1 cellular context compared by ENCODE assay signal in genomic region chr1:202957733-202958543, GRCh38.
TF ChIP-seq lines count a peak whose summit lies in the region.

Gene ADIPOR1, minus strand, starts transcription at chr1:202958312. Its CDS starts 7,242 bp downstream, at chr1:202951070.

TF ChIP-seq in K562, 482 proteins besides CTCF, POLR2A, EP300 and RAD21 (continued from another document and continues in another):
- TF ChIP-seq RBFOX2 (IDR thresholded peaks at IDR 0.05; ENCODE audit: low read depth, low read length): peak; percentile 91
- no peak for TF ChIP-seq SREBF2 (CRISPR knock-in tag; IDR thresholded peaks at IDR 0.05)
- 0 out of 2 replicates have a peak, but pooled peaks have one; percentile 8 for TF ChIP-seq EGR1 (conservative IDR thresholded peaks at IDR 0.05)
- TF ChIP-seq PML (IDR thresholded peaks at IDR 0.05; ENCODE audit: low read length): peak; percentile 69; the same call in 1 of the 2 replicates
- TF ChIP-seq NCOR1 (IDR thresholded peaks at IDR 0.05): no peak
- TF ChIP-seq, protein P1, sequence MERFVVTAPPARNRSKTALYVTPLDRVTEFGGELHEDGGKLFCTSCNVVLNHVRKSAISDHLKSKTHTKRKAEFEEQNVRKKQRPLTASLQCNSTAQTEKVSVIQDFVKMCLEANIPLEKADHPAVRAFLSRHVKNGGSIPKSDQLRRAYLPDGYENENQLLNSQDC (CRISPR knock-in tag; IDR thresholded peaks at IDR 0.05): peak; percentile 86
- TF ChIP-seq CHCHD3 (CRISPR knock-in tag; IDR thresholded peaks at IDR 0.05): peak; percentile 39; the same call in 1 of the 2 replicates
- TF ChIP-seq ZC3H4 (CRISPR knock-in tag; IDR thresholded peaks at IDR 0.05; ENCODE audit: borderline replicate concordance): peak; percentile 59; the same call in 1 of the 2 replicates
- peak; percentile 68 for TF ChIP-seq ATF1 (CRISPR knock-in tag; IDR thresholded peaks at IDR 0.05)
- peak; percentile 92 for TF ChIP-seq ATF1 (tag; IDR thresholded peaks at IDR 0.05)
- TF ChIP-seq, protein P2, sequence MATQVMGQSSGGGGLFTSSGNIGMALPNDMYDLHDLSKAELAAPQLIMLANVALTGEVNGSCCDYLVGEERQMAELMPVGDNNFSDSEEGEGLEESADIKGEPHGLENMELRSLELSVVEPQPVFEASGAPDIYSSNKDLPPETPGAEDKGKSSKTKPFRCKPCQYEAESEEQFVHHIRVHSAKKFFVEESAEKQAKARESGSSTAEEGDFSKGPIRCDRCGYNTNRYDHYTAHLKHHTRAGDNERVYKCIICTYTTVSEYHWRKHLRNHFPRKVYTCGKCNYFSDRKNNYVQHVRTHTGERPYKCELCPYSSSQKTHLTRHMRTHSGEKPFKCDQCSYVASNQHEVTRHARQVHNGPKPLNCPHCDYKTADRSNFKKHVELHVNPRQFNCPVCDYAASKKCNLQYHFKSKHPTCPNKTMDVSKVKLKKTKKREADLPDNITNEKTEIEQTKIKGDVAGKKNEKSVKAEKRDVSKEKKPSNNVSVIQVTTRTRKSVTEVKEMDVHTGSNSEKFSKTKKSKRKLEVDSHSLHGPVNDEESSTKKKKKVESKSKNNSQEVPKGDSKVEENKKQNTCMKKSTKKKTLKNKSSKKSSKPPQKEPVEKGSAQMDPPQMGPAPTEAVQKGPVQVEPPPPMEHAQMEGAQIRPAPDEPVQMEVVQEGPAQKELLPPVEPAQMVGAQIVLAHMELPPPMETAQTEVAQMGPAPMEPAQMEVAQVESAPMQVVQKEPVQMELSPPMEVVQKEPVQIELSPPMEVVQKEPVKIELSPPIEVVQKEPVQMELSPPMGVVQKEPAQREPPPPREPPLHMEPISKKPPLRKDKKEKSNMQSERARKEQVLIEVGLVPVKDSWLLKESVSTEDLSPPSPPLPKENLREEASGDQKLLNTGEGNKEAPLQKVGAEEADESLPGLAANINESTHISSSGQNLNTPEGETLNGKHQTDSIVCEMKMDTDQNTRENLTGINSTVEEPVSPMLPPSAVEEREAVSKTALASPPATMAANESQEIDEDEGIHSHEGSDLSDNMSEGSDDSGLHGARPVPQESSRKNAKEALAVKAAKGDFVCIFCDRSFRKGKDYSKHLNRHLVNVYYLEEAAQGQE (CRISPR knock-in tag; IDR thresholded peaks at IDR 0.05; ENCODE audit: low read depth): peak; percentile 67
- no peak for TF ChIP-seq PRMT5 (CRISPR knock-in tag; IDR thresholded peaks at IDR 0.05)
- TF ChIP-seq FOXM1 (IDR thresholded peaks at IDR 0.05; ENCODE audit: low read depth): no peak
- TF ChIP-seq FOXM1 (CRISPR knock-in tag; IDR thresholded peaks at IDR 0.05; ENCODE audit: low read depth): peak; percentile 83; the same call in 1 of the 2 replicates
- TF ChIP-seq GABPB2 (CRISPR knock-in tag; conservative IDR thresholded peaks at IDR 0.05): 0 out of 2 replicates have a peak, but pooled peaks have one; percentile 33
- peak; percentile 52; the same call in 1 of the 2 replicates for TF ChIP-seq GTF2A2 (tag; IDR thresholded peaks at IDR 0.05)
- peak; percentile 94 for TF ChIP-seq CREB1 (IDR thresholded peaks at IDR 0.05)
- peak; percentile 90 for TF ChIP-seq CREB1 (CRISPR knock-in tag; IDR thresholded peaks at IDR 0.05)
- peak; percentile 74 to 90; a peak in 3 of 4 replicates for TF ChIP-seq NONO (IDR thresholded peaks at IDR 0.05; ENCODE audit: low read depth in 2 of 2, low read length in 1 of 2)
- 0 out of 2 replicates have a peak, but pooled peaks have one; percentile 49 for TF ChIP-seq RREB1 (CRISPR knock-in tag; IDR thresholded peaks at IDR 0.05)
- peak; percentile 60; the same call in 1 of the 2 replicates for TF ChIP-seq ATF2 (CRISPR knock-in tag; IDR thresholded peaks at IDR 0.05)
- no peak for TF ChIP-seq HLTF (IDR thresholded peaks at IDR 0.05)
- peak; percentile 74; the same call in 1 of the 2 replicates for TF ChIP-seq ZBTB40 (IDR thresholded peaks at IDR 0.05)
- no peak for TF ChIP-seq ZBTB40 (CRISPR knock-in tag; IDR thresholded peaks at IDR 0.05)
- TF ChIP-seq CTBP1 (IDR thresholded peaks at IDR 0.05; ENCODE audit: borderline replicate concordance): 0 out of 2 replicates have a peak, but pooled peaks have one; percentile 65
- TF ChIP-seq MYNN (IDR thresholded peaks at IDR 0.05): 0 out of 2 replicates have a peak, but pooled peaks have one; percentile 13
- no peak for TF ChIP-seq MYNN (CRISPR knock-in tag; IDR thresholded peaks at IDR 0.05)
- TF ChIP-seq, protein P3, sequence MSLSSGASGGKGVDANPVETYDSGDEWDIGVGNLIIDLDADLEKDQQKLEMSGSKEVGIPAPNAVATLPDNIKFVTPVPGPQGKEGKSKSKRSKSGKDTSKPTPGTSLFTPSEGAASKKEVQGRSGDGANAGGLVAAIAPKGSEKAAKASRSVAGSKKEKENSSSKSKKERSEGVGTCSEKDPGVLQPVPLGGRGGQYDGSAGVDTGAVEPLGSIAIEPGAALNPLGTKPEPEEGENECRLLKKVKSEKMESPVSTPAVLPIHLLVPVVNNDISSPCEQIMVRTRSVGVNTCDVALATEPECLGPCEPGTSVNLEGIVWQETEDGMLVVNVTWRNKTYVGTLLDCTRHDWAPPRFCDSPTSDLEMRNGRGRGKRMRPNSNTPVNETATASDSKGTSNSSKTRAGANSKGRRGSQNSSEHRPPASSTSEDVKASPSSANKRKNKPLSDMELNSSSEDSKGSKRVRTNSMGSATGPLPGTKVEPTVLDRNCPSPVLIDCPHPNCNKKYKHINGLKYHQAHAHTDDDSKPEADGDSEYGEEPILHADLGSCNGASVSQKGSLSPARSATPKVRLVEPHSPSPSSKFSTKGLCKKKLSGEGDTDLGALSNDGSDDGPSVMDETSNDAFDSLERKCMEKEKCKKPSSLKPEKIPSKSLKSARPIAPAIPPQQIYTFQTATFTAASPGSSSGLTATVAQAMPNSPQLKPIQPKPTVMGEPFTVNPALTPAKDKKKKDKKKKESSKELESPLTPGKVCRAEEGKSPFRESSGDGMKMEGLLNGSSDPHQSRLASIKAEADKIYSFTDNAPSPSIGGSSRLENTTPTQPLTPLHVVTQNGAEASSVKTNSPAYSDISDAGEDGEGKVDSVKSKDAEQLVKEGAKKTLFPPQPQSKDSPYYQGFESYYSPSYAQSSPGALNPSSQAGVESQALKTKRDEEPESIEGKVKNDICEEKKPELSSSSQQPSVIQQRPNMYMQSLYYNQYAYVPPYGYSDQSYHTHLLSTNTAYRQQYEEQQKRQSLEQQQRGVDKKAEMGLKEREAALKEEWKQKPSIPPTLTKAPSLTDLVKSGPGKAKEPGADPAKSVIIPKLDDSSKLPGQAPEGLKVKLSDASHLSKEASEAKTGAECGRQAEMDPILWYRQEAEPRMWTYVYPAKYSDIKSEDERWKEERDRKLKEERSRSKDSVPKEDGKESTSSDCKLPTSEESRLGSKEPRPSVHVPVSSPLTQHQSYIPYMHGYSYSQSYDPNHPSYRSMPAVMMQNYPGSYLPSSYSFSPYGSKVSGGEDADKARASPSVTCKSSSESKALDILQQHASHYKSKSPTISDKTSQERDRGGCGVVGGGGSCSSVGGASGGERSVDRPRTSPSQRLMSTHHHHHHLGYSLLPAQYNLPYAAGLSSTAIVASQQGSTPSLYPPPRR (CRISPR knock-in tag; IDR thresholded peaks at IDR 0.05; ENCODE audit: borderline replicate concordance): peak; percentile 57; the same call in 1 of the 2 replicates
- TF ChIP-seq SMAD4 (CRISPR knock-in tag; conservative IDR thresholded peaks at IDR 0.05): 0 out of 2 replicates have a peak, but pooled peaks have one; percentile 55
